In genomic region chr11:35272391-35272821, GRCh38 we compare ENCODE assay signal across 8 cellular contexts.
DNase-seq lines count a peak whose midpoint lies in the region; ATAC-seq and TF ChIP-seq lines count a peak whose summit lies in the region.

No MANE protein-coding gene starts in this region.

- peak overlapping the region in 10 of 11 experiments; percentile 8 to 73 (median 37); a peak in 17 of 22 replicates for H3K4me2 ChIP-seq in BLaER1 treated with 17β-estradiol and CSF1 and Interleukin-3, amounts not matched to agents 10 nM and 100 nM

- no peaks in the 10 kb centered on the region for H3K27me3 ChIP-seq in BLaER1 treated with 17β-estradiol and CSF1 and Interleukin-3, amounts not matched to agents 10 nM and 100 nM
- no peaks in the 10 kb centered on the region for H3K27me3 ChIP-seq in HL-60 (ENCODE audit: insufficient read depth, poor library complexity, severe bottlenecking)

- H3K4me1 Mint-ChIP-seq in activated T-helper 1 cell treated with anti-CD3 and anti-CD28 coated beads, Interleukin-12 subunit alpha, Interleukin-12 subunit beta, Interleukin-2, Interleukin-4 antibody, amounts not matched to agents 30 ng/mL and 10 ng/mL and 1 ng/mL, durations not matched to agents 14 hours and 24 hours and 36 hours (ENCODE audit: low read depth): peaks cover 61% of the 10 kb centered on the region
- peaks cover 6% of the 10 kb centered on the region for H3K4me1 Mint-ChIP-seq in progenitor cell of endocrine pancreas (ENCODE audit: low read depth)

- H3K4me3 ChIP-seq in BLaER1 treated with 17β-estradiol and CSF1 and Interleukin-3, amounts not matched to agents 10 nM and 100 nM: no peak overlapping the region
- no peak overlapping the region for H3K4me3 ChIP-seq in HL-60 (replicated peaks; ENCODE audit: insufficient read depth, low read length)

- intact Hi-C loops in activated T-helper 1 cell treated with anti-CD3 and anti-CD28 coated beads, Interleukin-12 subunit alpha, Interleukin-12 subunit beta, Interleukin-2, Interleukin-4 antibody, amounts not matched to agents 30 ng/mL and 10 ng/mL and 1 ng/mL, durations not matched to agents 14 hours and 24 hours and 36 hours (cut with micrococcal nuclease): loop anchor here (1.0 to 10.0 kb wide), 14 partner anchors 15 to 1028 kb away; partner anchors contain the start of genes APIP and PDHX

- H3K4me3 Mint-ChIP-seq in activated T-helper 1 cell treated with anti-CD3 and anti-CD28 coated beads, Interleukin-12 subunit alpha, Interleukin-12 subunit beta, Interleukin-2, Interleukin-4 antibody, amounts not matched to agents 30 ng/mL and 10 ng/mL and 1 ng/mL, durations not matched to agents 14 hours and 24 hours and 36 hours: peak overlapping the region; percentile 3
- H3K4me3 Mint-ChIP-seq in progenitor cell of endocrine pancreas (ENCODE audit: low read depth): no peak overlapping the region

- peak; percentile 34 to 70 for DNase-seq in HL-60 (ENCODE audit: low read depth in 1 of 2, low spot score in 1 of 2)
- peak; percentile 54 for DNase-seq in activated T-helper 1 cell treated with anti-CD3 and anti-CD28 coated beads, Interleukin-12 subunit alpha, Interleukin-12 subunit beta, Interleukin-2, Interleukin-4 antibody, amounts not matched to agents 30 ng/mL and 10 ng/mL and 1 ng/mL, durations not matched to agents 14 hours and 24 hours and 36 hours (ENCODE audit: low spot score)
- peak; percentile 2 for DNase-seq in stimulated activated CD8-positive, alpha-beta memory T cell treated with anti-CD3 and anti-CD28 coated beads, Interleukin-15, amount 100 ng/mL, for 24 hours (ENCODE audit: low read depth)
- no peak for DNase-seq in NCI-H1048 (lab: John Stamatoyannopoulos, UW)
- DNase-seq in progenitor cell of endocrine pancreas (ENCODE audit: low spot score, unreplicated experiment): no peak
- no peak for DNase-seq in NCI-H2029 (lab: John Stamatoyannopoulos, UW)

- peak overlapping the region; percentile 86 for H3K27ac Mint-ChIP-seq in activated T-helper 1 cell treated with anti-CD3 and anti-CD28 coated beads, Interleukin-12 subunit alpha, Interleukin-12 subunit beta, Interleukin-2, Interleukin-4 antibody, amounts not matched to agents 30 ng/mL and 10 ng/mL and 1 ng/mL, durations not matched to agents 14 hours and 24 hours and 36 hours
- no peak overlapping the region for H3K27ac Mint-ChIP-seq in progenitor cell of endocrine pancreas

- no peak overlapping the region for H3K9ac ChIP-seq in BLaER1 treated with 17β-estradiol and CSF1 and Interleukin-3, amounts not matched to agents 10 nM and 100 nM

- H4K20me1 ChIP-seq in BLaER1 treated with 17β-estradiol and CSF1 and Interleukin-3, amounts not matched to agents 10 nM and 100 nM: no peaks in the 10 kb centered on the region

- H3K27ac ChIP-seq in BLaER1 treated with 17β-estradiol and CSF1 and Interleukin-3, amounts not matched to agents 10 nM and 100 nM: 0 out of 22 replicates have a peak overlapping the region, but pooled peaks of 1 of the 11 experiments have one; percentile 19
- peak overlapping the region; percentile 25 for H3K27ac ChIP-seq in HL-60 (replicated peaks)

- H3K4me1 ChIP-seq in BLaER1 treated with 17β-estradiol and CSF1 and Interleukin-3, amounts not matched to agents 10 nM and 100 nM: peaks cover 6 to 18% (median 9%) of the 10 kb centered on the region in 10 experiments; a peak in 18 of 20 replicates

- peaks cover 4% of the 10 kb centered on the region for H3K36me3 Mint-ChIP-seq in activated T-helper 1 cell treated with anti-CD3 and anti-CD28 coated beads, Interleukin-12 subunit alpha, Interleukin-12 subunit beta, Interleukin-2, Interleukin-4 antibody, amounts not matched to agents 30 ng/mL and 10 ng/mL and 1 ng/mL, durations not matched to agents 14 hours and 24 hours and 36 hours (ENCODE audit: low read depth)
- no peaks in the 10 kb centered on the region for H3K36me3 Mint-ChIP-seq in progenitor cell of endocrine pancreas (ENCODE audit: insufficient read depth)

- H3K9me3 ChIP-seq in BLaER1 treated with 17β-estradiol and CSF1 and Interleukin-3, amounts not matched to agents 10 nM and 100 nM (replicated peaks in 1 of 11): no peaks in the 10 kb centered on the region; a peak in 1 of 22 replicates

- peaks cover 6% of the 10 kb centered on the region for H3K9me3 Mint-ChIP-seq in activated T-helper 1 cell treated with anti-CD3 and anti-CD28 coated beads, Interleukin-12 subunit alpha, Interleukin-12 subunit beta, Interleukin-2, Interleukin-4 antibody, amounts not matched to agents 30 ng/mL and 10 ng/mL and 1 ng/mL, durations not matched to agents 14 hours and 24 hours and 36 hours
- H3K9me3 Mint-ChIP-seq in progenitor cell of endocrine pancreas (ENCODE audit: low read depth): peaks cover 3% of the 10 kb centered on the region

- peak; percentile 85 for ATAC-seq in GM21381 (IDR thresholded peaks at IDR 0.05; ENCODE audit: unreplicated experiment)

- TF ChIP-seq CTCF in HL-60 (IDR thresholded peaks at IDR 0.05; ENCODE audit: insufficient read depth, low read length) (no peak), progenitor cell of endocrine pancreas (IDR thresholded peaks at IDR 0.05; ENCODE audit: unreplicated experiment) (no peak)

- H3K36me3 ChIP-seq in BLaER1 treated with 17β-estradiol and CSF1 and Interleukin-3, amounts not matched to agents 10 nM and 100 nM: no peaks in the 10 kb centered on the region

- H3K27me3 Mint-ChIP-seq in activated T-helper 1 cell treated with anti-CD3 and anti-CD28 coated beads, Interleukin-12 subunit alpha, Interleukin-12 subunit beta, Interleukin-2, Interleukin-4 antibody, amounts not matched to agents 30 ng/mL and 10 ng/mL and 1 ng/mL, durations not matched to agents 14 hours and 24 hours and 36 hours (ENCODE audit: insufficient read depth): peaks cover 12% of the 10 kb centered on the region
- peaks cover 15% of the 10 kb centered on the region for H3K27me3 Mint-ChIP-seq in progenitor cell of endocrine pancreas

Comparison
In these comparisons a context has a peak if more than half of its experiments do, and no peak if none do; other contexts are left out.
1. DNase-seq: peak in HL-60 (2 of 2), activated T-helper 1 cell treated with anti-CD3 and anti-CD28 coated beads, Interleukin-12 subunit alpha, Interleukin-12 subunit beta, Interleukin-2, Interleukin-4 antibody, amounts not matched to agents 30 ng/mL and 10 ng/mL and 1 ng/mL, durations not matched to agents 14 hours and 24 hours and 36 hours (single experiment) and stimulated activated CD8-positive, alpha-beta memory T cell treated with anti-CD3 and anti-CD28 coated beads, Interleukin-15, amount 100 ng/mL, for 24 hours (single experiment); none in NCI-H1048 (single experiment), progenitor cell of endocrine pancreas (single experiment) and NCI-H2029 (single experiment).